In the genomic region with DNA sequence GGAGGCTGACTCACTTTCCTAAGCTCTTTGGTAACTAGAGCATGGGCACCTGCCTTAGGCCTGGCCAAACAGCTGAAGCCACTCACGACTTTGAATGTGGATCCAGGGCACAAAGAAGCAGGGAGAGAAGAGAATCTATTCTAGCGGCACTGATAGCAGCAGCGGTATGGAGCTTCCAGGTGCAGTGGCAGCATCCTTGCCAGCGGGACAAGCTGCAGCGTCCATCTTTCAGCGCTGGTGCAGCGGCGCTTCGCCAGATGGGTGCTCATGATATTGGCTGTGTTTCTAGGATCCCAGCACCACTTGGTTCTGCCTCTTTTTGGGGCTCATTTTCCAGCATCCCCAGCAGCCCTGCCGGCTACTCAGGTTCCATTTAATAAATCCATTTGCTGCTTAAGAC, we compare ENCODE assay signal across 31 cellular contexts.
"Had no signal": no experiment of that assay in that cellular context is flagged by ENCODE, and none has a peak within 500 bp of the region (broad histone marks: within the 10 kb centered on the region; RNA-seq: fewer than 3 reads in every experiment).

No MANE protein-coding gene starts in this region.

- H3K27ac ChIP-seq: Peyer's patch, SJSA1 had no signal

- H3K9me3 Mint-ChIP-seq: activated CD4-positive, alpha-beta T cell treated with anti-CD3 and anti-CD28 coated beads, Interleukin-2, amount 10 ng/mL, durations not matched to agents 7 days and 5 days; activated naive CD4-positive, alpha-beta T cell treated with anti-CD3 and anti-CD28 coated beads, Interleukin-2, amount 10 ng/mL, durations not matched to agents 7 days and 5 days; activated T-cell treated with anti-CD3 and anti-CD28 coated beads, Interleukin-2, amount 50 U/mL, for 4 hours; activated T-helper 1 cell treated with anti-CD3 and anti-CD28 coated beads, Interleukin-12 subunit alpha, Interleukin-12 subunit beta, Interleukin-2, Interleukin-4 antibody, amounts not matched to agents 30 ng/mL and 10 ng/mL and 1 ng/mL, durations not matched to agents 14 hours and 24 hours and 36 hours; brain; T-helper 1 cell treated with Interleukin-12 subunit alpha and Interleukin-12 subunit beta and Interleukin-4 antibody, amounts not matched to agents 30 μg/mL and 1 μg/mL, for 36 hours; T-helper 2 cell treated with Interferon-gamma antibody and Interleukin-4, amounts not matched to agents 5 μg/mL and 100 μg/mL, for 36 hours; WTC11 had no signal

- H3K9ac ChIP-seq: SK-N-SH had no signal

- H3K36me3 Mint-ChIP-seq: activated naive CD4-positive, alpha-beta T cell treated with anti-CD3 and anti-CD28 coated beads, Interleukin-2, amount 10 ng/mL, durations not matched to agents 7 days and 5 days; activated naive CD8-positive, alpha-beta T cell; brain; WTC11 had no signal

- H3K27me3 Mint-ChIP-seq: activated CD4-positive, alpha-beta T cell treated with anti-CD3 and anti-CD28 coated beads for 36 hours; activated CD4-positive, alpha-beta T cell treated with anti-CD3 and anti-CD28 coated beads, Interleukin-2, amount 10 ng/mL, durations not matched to agents 7 days and 5 days; activated naive CD4-positive, alpha-beta T cell treated with anti-CD3 and anti-CD28 coated beads, Interleukin-2, amount 10 ng/mL, durations not matched to agents 7 days and 5 days; brain had no signal

- H3K9me3 ChIP-seq: Peyer's patch, SJSA1, SK-N-SH had no signal

- H3K4me3 Mint-ChIP-seq: activated CD4-positive, alpha-beta T cell treated with anti-CD3 and anti-CD28 coated beads for 36 hours; activated CD4-positive, alpha-beta T cell treated with anti-CD3 and anti-CD28 coated beads, Interleukin-2, amount 10 ng/mL, durations not matched to agents 7 days and 5 days; activated CD8-positive, alpha-beta T cell treated with anti-CD3 and anti-CD28 coated beads, Interleukin-2, amount 10 ng/mL, durations not matched to agents 7 days and 5 days; activated naive CD4-positive, alpha-beta T cell treated with anti-CD3 and anti-CD28 coated beads, Interleukin-2, amount 10 ng/mL, durations not matched to agents 7 days and 5 days; activated naive CD8-positive, alpha-beta T cell; activated naive CD8-positive, alpha-beta T cell treated with anti-CD3 and anti-CD28 coated beads, Interleukin-2, amount 50 U/mL, for 24 hours; activated T-cell treated with anti-CD3 and anti-CD28 coated beads, Interleukin-2, amount 50 U/mL, for 4 hours; activated T-helper 1 cell treated with anti-CD3 and anti-CD28 coated beads, Interleukin-12 subunit alpha, Interleukin-12 subunit beta, Interleukin-2, Interleukin-4 antibody, amounts not matched to agents 30 ng/mL and 10 ng/mL and 1 ng/mL, durations not matched to agents 14 hours and 24 hours and 36 hours; brain; T-helper 1 cell treated with Interleukin-12 subunit alpha and Interleukin-12 subunit beta and Interleukin-4 antibody, amounts not matched to agents 30 μg/mL and 1 μg/mL, for 36 hours; T-helper 2 cell treated with Interferon-gamma antibody and Interleukin-4, amounts not matched to agents 5 μg/mL and 100 μg/mL, for 36 hours; WTC11 had no signal

- H3K36me3 ChIP-seq: Peyer's patch, SJSA1 had no signal

- H3K4me1 ChIP-seq: Peyer's patch, SJSA1 had no signal

- H3K27ac Mint-ChIP-seq: activated CD4-positive, alpha-beta T cell treated with anti-CD3 and anti-CD28 coated beads for 36 hours; activated CD4-positive, alpha-beta T cell treated with anti-CD3 and anti-CD28 coated beads, Interleukin-2, amount 10 ng/mL, durations not matched to agents 7 days and 5 days; activated CD8-positive, alpha-beta T cell treated with anti-CD3 and anti-CD28 coated beads, Interleukin-2, amount 10 ng/mL, durations not matched to agents 7 days and 5 days; activated naive CD4-positive, alpha-beta T cell treated with anti-CD3 and anti-CD28 coated beads, Interleukin-2, amount 10 ng/mL, durations not matched to agents 7 days and 5 days; activated naive CD8-positive, alpha-beta T cell; activated naive CD8-positive, alpha-beta T cell treated with anti-CD3 and anti-CD28 coated beads, Interleukin-2, amount 50 U/mL, for 24 hours; activated T-helper 1 cell treated with anti-CD3 and anti-CD28 coated beads, Interleukin-12 subunit alpha, Interleukin-12 subunit beta, Interleukin-2, Interleukin-4 antibody, amounts not matched to agents 30 ng/mL and 10 ng/mL and 1 ng/mL, durations not matched to agents 14 hours and 24 hours and 36 hours; T-helper 1 cell treated with Interleukin-12 subunit alpha and Interleukin-12 subunit beta and Interleukin-4 antibody, amounts not matched to agents 30 μg/mL and 1 μg/mL, for 36 hours; T-helper 2 cell treated with Interferon-gamma antibody and Interleukin-4, amounts not matched to agents 5 μg/mL and 100 μg/mL, for 36 hours; WTC11 had no signal

- H3K4me1 Mint-ChIP-seq: activated CD4-positive, alpha-beta T cell treated with anti-CD3 and anti-CD28 coated beads for 36 hours; activated CD4-positive, alpha-beta T cell treated with anti-CD3 and anti-CD28 coated beads, Interleukin-2, amount 10 ng/mL, durations not matched to agents 7 days and 5 days; activated naive CD4-positive, alpha-beta T cell treated with anti-CD3 and anti-CD28 coated beads, Interleukin-2, amount 10 ng/mL, durations not matched to agents 7 days and 5 days; activated naive CD8-positive, alpha-beta T cell treated with anti-CD3 and anti-CD28 coated beads, Interleukin-2, amount 50 U/mL, for 24 hours had no signal

- H3K4me3 ChIP-seq: K562, Peyer's patch, SJSA1 had no signal

- H3K27me3 ChIP-seq: Peyer's patch, SJSA1 had no signal

- DNase-seq: activated CD4-positive, alpha-beta T cell treated with anti-CD3 and anti-CD28 coated beads for 36 hours; activated CD4-positive, alpha-beta T cell treated with anti-CD3 and anti-CD28 coated beads, Interleukin-2, amount 10 ng/mL, durations not matched to agents 7 days and 5 days; activated CD4-positive, alpha-beta T cell treated with anti-CD3 and anti-CD28 coated beads, Interleukin-2, amount 50 U/mL, for 48 hours; activated CD8-positive, alpha-beta T cell treated with anti-CD3 and anti-CD28 coated beads, Interleukin-2, amount 10 ng/mL, durations not matched to agents 7 days and 5 days; activated gamma-delta T cell treated with Interleukin-2 at 50 U/mL for 16 hours; activated naive CD4-positive, alpha-beta T cell treated with anti-CD3 and anti-CD28 coated beads, Interleukin-2, amount 10 ng/mL, durations not matched to agents 7 days and 5 days; activated naive CD8-positive, alpha-beta T cell treated with anti-CD3 and anti-CD28 coated beads, Interleukin-2, amount 50 U/mL, for 24 hours; activated T-cell treated with anti-CD3 and anti-CD28 coated beads, Interleukin-2, amount 50 U/mL, for 4 hours; caudate nucleus; NCI-H1092 treated with DMSO at 0.1 percent for 48 hours; NCI-H1417 treated with DMSO at 0.1 percent for 48 hours; NCI-H187 treated with DMSO at 0.1 percent for 48 hours; NCI-H2081; NCI-H2171; NCI-H510A treated with DMSO at 0.1 percent for 48 hours; NCI-H526 treated with DMSO at 0.1 percent for 48 hours; NCI-H774; PC-3; Peyer's patch; RPMI8226; SHP77 treated with DMSO at 0.1 percent for 48 hours; SK-N-SH had no signal

- ATAC-seq: activated CD4-positive, alpha-beta T cell treated with anti-CD3 and anti-CD28 coated beads for 36 hours; activated CD4-positive, CD25-positive, alpha-beta regulatory T cell treated with anti-CD3 and anti-CD28 coated beads, Interleukin-2, amount 50 U/mL, for 24 hours; activated CD8-positive, alpha-beta T cell treated with anti-CD3 and anti-CD28 coated beads, Interleukin-2, amount 10 ng/mL, durations not matched to agents 7 days and 5 days; activated naive CD8-positive, alpha-beta T cell treated with anti-CD3 and anti-CD28 coated beads, Interleukin-2, amount 50 U/mL, for 24 hours; activated T-cell treated with anti-CD3 and anti-CD28 coated beads, Interleukin-2, amount 50 U/mL, for 4 hours; K562; PC-3; WTC11 had no signal
